29 cellular contexts compared by ENCODE assay signal in the genomic region with DNA sequence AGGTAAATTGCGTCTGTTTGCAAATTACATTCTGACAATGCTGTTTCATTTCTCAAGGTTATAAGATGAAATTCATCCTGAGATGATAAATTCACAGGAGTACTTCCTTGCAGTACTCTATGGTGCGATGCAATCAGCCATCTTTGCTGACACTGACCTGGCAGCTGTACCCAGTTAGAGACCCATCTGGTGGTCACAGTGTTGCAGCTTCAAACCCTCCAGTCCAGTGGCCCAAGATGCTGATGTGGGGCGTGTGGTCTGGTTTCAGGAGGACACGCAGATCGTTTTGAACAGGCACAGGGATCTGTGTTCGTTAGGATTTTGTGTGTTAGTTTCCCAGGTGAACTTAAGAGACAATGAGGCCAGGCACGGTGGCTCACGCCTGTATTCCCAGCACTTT.
"Had no signal": no experiment of that assay in that cellular context is flagged by ENCODE, and none has a peak within 500 bp of the region (broad histone marks: within the 10 kb centered on the region; RNA-seq: fewer than 3 reads in every experiment).

No MANE protein-coding gene starts in this region.

- H3K36me3 ChIP-seq: left ventricle myocardium inferior, neutrophil, ovary, prostate gland, stomach, thyroid gland, transverse colon, upper lobe of left lung, vagina had no signal

- H3K4me3 ChIP-seq: hepatocyte, left ventricle myocardium inferior, mucosa of descending colon, ovary, prostate gland, skin epidermis, stomach, testis, thyroid gland, transverse colon, upper lobe of left lung, vagina had no signal

- DNase-seq: islet precursor cell; left ventricle myocardium inferior; midbrain; naive thymus-derived CD4-positive, alpha-beta T cell; occipital lobe; ovary; posterior cingulate gyrus; retina; right cardiac atrium; stimulated activated CD4-positive, alpha-beta T cell treated with anti-CD3 and anti-CD28 coated beads, Interleukin-12 subunit alpha, Interleukin-12 subunit beta, amount 100 ng/mL, for 4 hours; stimulated activated CD4-positive, alpha-beta T cell treated with anti-CD3 and anti-CD28 coated beads, Interleukin-15, amount 100 ng/mL, for 24 hours; stimulated activated CD4-positive, alpha-beta T cell treated with anti-CD3 and anti-CD28 coated beads, Interleukin-2, amount 100 ng/mL, for 24 hours; stimulated activated CD4-positive, alpha-beta T cell treated with anti-CD3 and anti-CD28 coated beads, Interleukin-4, amount 100 ng/mL, for 1 hour; stimulated activated naive B cell treated with anti-CD40 and anti-IgM and Interleukin-4, amounts not matched to agents 10 μg/mL and 1 μg/mL and 100 μg/mL, for 72 hours; stimulated activated naive CD8-positive, alpha-beta T cell treated with anti-CD3 and anti-CD28 coated beads, Interleukin-15, Interleukin-2, amounts not matched to agents 100 U/mL and 50 U/mL, for 24 hours; stomach; testis; transverse colon; upper lobe of left lung had no signal

- H2AFZ ChIP-seq: hepatocyte had no signal

- H3K27me3 ChIP-seq: hepatocyte, ovary, testis, thyroid gland, upper lobe of left lung, vagina had no signal

- H3K4me2 ChIP-seq: hepatocyte had no signal

- H3K27ac ChIP-seq: hepatocyte, left ventricle myocardium inferior, neutrophil, ovary, prostate gland, stomach, testis, thyroid gland, transverse colon, upper lobe of left lung, vagina had no signal

- H3K4me1 ChIP-seq: left ventricle myocardium inferior, prostate gland, stomach, testis, thyroid gland, transverse colon, upper lobe of left lung, vagina had no signal

- H3K36me3 Mint-ChIP-seq: memory B cell; stimulated activated naive B cell treated with anti-CD40 and anti-IgM and Interleukin-4, amounts not matched to agents 10 μg/mL and 1 μg/mL and 100 μg/mL, for 72 hours had no signal

- H3K79me2 ChIP-seq: hepatocyte had no signal

- H3K4me3 Mint-ChIP-seq: memory B cell; naive thymus-derived CD4-positive, alpha-beta T cell; natural killer cell treated with Interleukin-12 subunit alpha and Interleukin-12 subunit beta and Interleukin-15 and Interleukin-18, amount 100 ng/mL, for 72 hours; neural crest cell; stimulated activated naive B cell treated with anti-CD40 and anti-IgM and Interleukin-4, amounts not matched to agents 10 μg/mL and 1 μg/mL and 100 μg/mL, for 72 hours had no signal

- H3K27ac Mint-ChIP-seq: memory B cell; naive thymus-derived CD4-positive, alpha-beta T cell; natural killer cell treated with Interleukin-12 subunit alpha and Interleukin-12 subunit beta and Interleukin-15 and Interleukin-18, amount 100 ng/mL, for 72 hours; stimulated activated naive B cell treated with anti-CD40 and anti-IgM and Interleukin-4, amounts not matched to agents 10 μg/mL and 1 μg/mL and 100 μg/mL, for 72 hours had no signal

- H3K9me3 ChIP-seq: neutrophil, ovary, prostate gland, testis, thyroid gland, vagina had no signal

- H3K4me1 Mint-ChIP-seq: memory B cell; naive thymus-derived CD4-positive, alpha-beta T cell; neural crest cell; stimulated activated naive B cell treated with anti-CD40 and anti-IgM and Interleukin-4, amounts not matched to agents 10 μg/mL and 1 μg/mL and 100 μg/mL, for 72 hours had no signal
